8 cellular contexts compared by ENCODE assay signal in genomic region chr9:32571969-32572899, GRCh38. TPM values are rescaled to one million over a fixed set of nuclear protein-coding genes. Genes with fewer than 3 reads are reported as not detected.
DNase-seq lines count a peak whose midpoint lies in the region; ATAC-seq and TF ChIP-seq lines count a peak whose summit lies in the region.

No MANE protein-coding gene starts in this region.

- H3K56ac ChIP-seq in IMR-90 (ENCODE audit: extremely low read depth, insufficient read depth, low read length) = peak overlapping the region; percentile 41

- in situ Hi-C loops in IMR-90 (cut with MboI; ENCODE audit: low sequenced_read_pairs) (no loop called here), transverse colon (cut with MboI; ENCODE audit: low pct_ligation_motif_present in 1 of 4, low pct_unique_long_range_greater_than_20kb in 1 of 4, low sequenced_read_pairs in 3 of 4) (loop anchor here in 1 of 4 donors (10.0 kb wide), 1 partner anchor 187 kb away; the partner anchor contains the start of gene ACO1)

- peaks cover 3% of the 10 kb centered on the region; the same call in 1 of the 2 replicates for H4K20me1 ChIP-seq in IMR-90 (ENCODE audit: insufficient read depth, low read length)

- H3K27ac ChIP-seq in IMR-90 (ENCODE audit: insufficient read depth, low read length) (peak overlapping the region; percentile 78), RWPE1 (peak overlapping the region; percentile 92), gastroesophageal sphincter (peak overlapping the region; percentile 90 to 97 (median 93)), transverse colon (peak overlapping the region; percentile 93 to 96 (median 95))

- H2BK120ac ChIP-seq in IMR-90 (ENCODE audit: low read depth, low read length) = no peak overlapping the region

- no peak overlapping the region for H2BK20ac ChIP-seq in IMR-90 (ENCODE audit: low read depth, low read length)

- H2AK9ac ChIP-seq in IMR-90 (replicated peaks; ENCODE audit: low read depth, low read length, poor library complexity) = no peak overlapping the region

- H3K27me3 ChIP-seq in IMR-90 (ENCODE audit: control insufficient read depth, insufficient read depth, low read length) (no peaks in the 10 kb centered on the region), gastroesophageal sphincter (no peaks in the 10 kb centered on the region), transverse colon (no peaks in the 10 kb centered on the region)

- no peaks in the 10 kb centered on the region for H3K9me1 ChIP-seq in IMR-90 (ENCODE audit: insufficient read depth, low read length)

- peaks cover 8% of the 10 kb centered on the region; the same call in 1 of the 2 replicates for H3K36me3 ChIP-seq in IMR-90 (ENCODE audit: control insufficient read depth, insufficient read depth, low read length)
- H3K36me3 ChIP-seq in gastroesophageal sphincter = peaks cover 0 to 28% of the 10 kb centered on the region in 2 donors
- peaks cover 0 to 6% (median 3%) of the 10 kb centered on the region in 4 donors for H3K36me3 ChIP-seq in transverse colon

- H3K9ac ChIP-seq in IMR-90 (ENCODE audit: low read depth, low read length) = peak overlapping the region; percentile 91

- TF ChIP-seq POLR2A in IMR-90 (IDR thresholded peaks at IDR 0.05; ENCODE audit: low read depth, low read length) (no peak), gastroesophageal sphincter (IDR thresholded peaks at IDR 0.05) (no peak), transverse colon (IDR thresholded peaks at IDR 0.05) (no peak)

- H3K4me2 ChIP-seq in IMR-90 (ENCODE audit: low read depth, low read length) = peak overlapping the region; percentile 91

- H3K23ac ChIP-seq in IMR-90 (ENCODE audit: low read depth, low read length) = no peak overlapping the region

- 0% methylated on average over 2 of the region's 17 CpGs; no CpG with 5 or more reads in 1 of the 2 experiments for WGBS in IMR-90 (ENCODE audit: extremely low coverage in 2 of 2, insufficient read length in 1 of 2), 2 experiments
- 0 to 2% methylated on average over 8 to 17 of the region's 17 CpGs for WGBS in gastroesophageal sphincter (ENCODE audit: low coverage in 1 of 2), 2 donors
- 1% methylated on average over 5 to 17 of the region's 17 CpGs for WGBS in transverse colon (ENCODE audit: low coverage in 1 of 2), 2 donors

- H2AFZ ChIP-seq in IMR-90 (replicated peaks; ENCODE audit: low read length, poor library complexity) = peak overlapping the region; percentile 94

- TF ChIP-seq RAD21 in IMR-90 (IDR thresholded peaks at IDR 0.05; ENCODE audit: low read length) = peak; percentile 74

- H4K91ac ChIP-seq in IMR-90 (ENCODE audit: insufficient read depth, low read depth, low read length) = no peak overlapping the region

- H3K4me3 ChIP-seq in IMR-90 (ENCODE audit: insufficient read depth, low read depth, low read length) = peak overlapping the region; percentile 79
- peak overlapping the region; percentile 91 to 98 for H3K4me3 ChIP-seq in gastroesophageal sphincter
- H3K4me3 ChIP-seq in transverse colon = peak overlapping the region; percentile 61 to 93 (median 80)

- CTCF ChIA-PET in IMR-90 (lab: Yijun Ruan, JAX) (interaction anchor here (0.7 to 11.5 kb wide), 9 partner anchors 10 to 195 kb away, joined by 3 to 189 read pairs (median 6); partner anchors contain the start of genes ACO1, RIGI, SMIM27 and TOPORS), RWPE1 (lab: Yijun Ruan, JAX) (interaction anchor here (0.6 to 2.8 kb wide), 11 partner anchors 9 to 1601 kb away, joined by 3 to 39 read pairs (median 5); partner anchors contain the start of gene ACO1)

- no peak overlapping the region for H3K18ac ChIP-seq in IMR-90 (ENCODE audit: low read depth, low read length)

- TSS peak; percentile 44 for BruUV-seq in IMR-90 (replicated peaks; lab: Mats Ljungman, UMichigan)

- H4K5ac ChIP-seq in IMR-90 (ENCODE audit: low read depth, low read length) = no peak overlapping the region; the same call in 1 of the 2 replicates

- peak; percentile 86 for DNase-seq in Daoy (ENCODE audit: low read depth)
- DNase-seq in IMR-90 = peak; percentile 82
- peak; percentile 94 for DNase-seq in RWPE1 (ENCODE audit: low spot score)
- peak; percentile 75 for DNase-seq in activated naive CD4-positive, alpha-beta T cell treated with Interleukin-2 at 50 U/mL for 16 hours
- peak; percentile 44 for DNase-seq in omental fat pad (ENCODE audit: low spot score)
- DNase-seq in transverse colon = peak; percentile 75

- H3K14ac ChIP-seq in IMR-90 (replicated peaks; ENCODE audit: low read depth, low read length) = no peak overlapping the region

- peak overlapping the region; percentile 82 to 90; a peak in 2 of 4 replicates for H4K8ac ChIP-seq in IMR-90 (ENCODE audit: low read depth in 2 of 2, low read length in 2 of 2)

- H2BK15ac ChIP-seq in IMR-90 (ENCODE audit: low read depth, low read length) = no peak overlapping the region

- no peaks in the 10 kb centered on the region for H3K9me3 ChIP-seq in IMR-90 (ENCODE audit: control insufficient read depth, insufficient read depth, low read length)
- H3K9me3 ChIP-seq in gastroesophageal sphincter = no peaks in the 10 kb centered on the region
- no peaks in the 10 kb centered on the region for H3K9me3 ChIP-seq in transverse colon

- dilution Hi-C loops in IMR-90 (cut with HindIII; ENCODE audit: low sequenced_read_pairs, unreplicated experiment) = loop anchor here (25.0 kb wide), 1 partner anchor 135 kb away; no protein-coding TSS in a partner anchor

- peak overlapping the region; percentile 18 for H2BK5ac ChIP-seq in IMR-90 (ENCODE audit: low read depth, low read length, poor library complexity, severe bottlenecking)

- ATAC-seq in GM21576 (IDR thresholded peaks at IDR 0.05; ENCODE audit: unreplicated experiment) = peak; percentile 95
- peak; percentile 81 for ATAC-seq in IMR-90 (ENCODE audit: low read depth)
- ATAC-seq in gastroesophageal sphincter = peak; percentile 67
- peak; percentile 89 for ATAC-seq in omental fat pad (ENCODE audit: low FRiP score)

- no peak for TF ChIP-seq EP300 in gastroesophageal sphincter (IDR thresholded peaks at IDR 0.05)
- TF ChIP-seq EP300 in transverse colon (IDR thresholded peaks at IDR 0.05; ENCODE audit: low read depth) = no peak

- intact Hi-C loops in IMR-90 (cut with micrococcal nuclease) (loop anchor here (1.0 to 5.0 kb wide), 3 partner anchors 46 to 193 kb away; partner anchors contain the start of gene RIGI), transverse colon (cut with DNase I; ENCODE audit: low total_unique reads) (loop anchor here (2.0 kb wide), 1 partner anchor 187 kb away; the partner anchor contains the start of gene ACO1)

- POLR2A ChIA-PET in IMR-90 (lab: Charles Lee; ENCODE audit: unreplicated experiment) (interaction anchor here (0.6 to 1.0 kb wide), 2 partner anchors 187 to 193 kb away, joined by 4 read pairs; no protein-coding TSS in a partner anchor), RWPE1 (lab: Yijun Ruan, JAX; ENCODE audit: low non-redundant PET) (interaction anchor here (0.5 kb wide), 1 partner anchor 33 kb away, joined by 3 read pairs; no protein-coding TSS in a partner anchor)

- peaks cover 5 to 19% of the 10 kb centered on the region in 2 experiments; a peak in 2 of 4 replicates for H3K79me1 ChIP-seq in IMR-90 (ENCODE audit: low read depth in 1 of 2, low read length in 2 of 2)

- no peak overlapping the region for H3K4ac ChIP-seq in IMR-90 (ENCODE audit: low read depth, low read length)

- peak; percentile 77 for TF ChIP-seq CTCF in IMR-90 (conservative IDR thresholded peaks at IDR 0.05; ENCODE audit: low read depth, low read length)
- peak; percentile 96 for TF ChIP-seq CTCF in RWPE1 (conservative IDR thresholded peaks at IDR 0.05; ENCODE audit: low read depth)
- peak; percentile 10 to 63 (median 57) for TF ChIP-seq CTCF in gastroesophageal sphincter (IDR thresholded peaks at IDR 0.05)
- peak in 1 of 3 donors; percentile 16 for TF ChIP-seq CTCF in omental fat pad (IDR thresholded peaks at IDR 0.05)
- TF ChIP-seq CTCF in transverse colon (IDR thresholded peaks at IDR 0.05) = peak; percentile 61 to 85 (median 68)

- H3K4me1 ChIP-seq in IMR-90 (ENCODE audit: control insufficient read depth, insufficient read depth, low read length) (no peaks in the 10 kb centered on the region), gastroesophageal sphincter (peaks cover 2 to 47% (median 15%) of the 10 kb centered on the region in 3 donors), transverse colon (peaks cover 6 to 18% (median 17%) of the 10 kb centered on the region in 4 donors)

- H2AK5ac ChIP-seq in IMR-90 (ENCODE audit: low read depth, low read length) = no peak overlapping the region

RNA-seq across cellular contexts. Expression of gene NDUFB6, which starts 0.7 kb away (rescaled TPM):
- total RNA-seq in Daoy (2014; rRNA removed; shearing (Covaris generic)) = 185 and 206 TPM in 2 replicates
- total RNA-seq in IMR-90 (2012; rRNA removed) = 24.2 and 77.2 TPM in 2 replicates
- 51.0 and 55.9 TPM in 2 replicates for polyA plus RNA-seq in IMR-90 (2012; rRNA removed)
- polyA plus RNA-seq in IMR-90 (2012; cell fraction: cytosol; rRNA removed) = 36.1 and 36.7 TPM in 2 replicates
- 9.4 and 26.0 TPM in 2 replicates for polyA plus RNA-seq in IMR-90 (2012; cell fraction: nucleus; rRNA removed; ENCODE audit: low replicate concordance)
- 10 to 100 TPM; 47.3 to 71.1 (median 55.9) TPM for total RNA-seq in gastroesophageal sphincter
- 10 to 100 TPM; 26.5 to 44.1 (median 37.4) TPM for total RNA-seq in omental fat pad
- 10 to 100 TPM; 10.5 to 42.7 (median 24.3) TPM for total RNA-seq in transverse colon

RNA-seq across cellular contexts. Expression of gene TOPORS, which starts 19.8 kb away (rescaled TPM):
- total RNA-seq in Daoy (2014; rRNA removed; shearing (Covaris generic)) = 29.9 and 31.2 TPM in 2 replicates
- 27.8 and 41.7 TPM in 2 replicates for total RNA-seq in IMR-90 (2012; rRNA removed)
- 6.3 and 7.4 TPM in 2 replicates for polyA plus RNA-seq in IMR-90 (2012; rRNA removed)
- polyA plus RNA-seq in IMR-90 (2012; cell fraction: cytosol; rRNA removed) = 1.3 and 1.5 TPM in 2 replicates
- 0.98 and 8.6 TPM in 2 replicates for polyA plus RNA-seq in IMR-90 (2012; cell fraction: nucleus; rRNA removed; ENCODE audit: low replicate concordance)
- total RNA-seq in gastroesophageal sphincter = 10 to 100 TPM; 16.5 to 28.5 (median 25.5) TPM
- 10 to 100 TPM; 18.0 to 27.1 (median 24.6) TPM for total RNA-seq in omental fat pad
- 10 to 100 TPM; 14.5 to 26.5 (median 18.4) TPM for total RNA-seq in transverse colon

RNA-seq across cellular contexts. Expression of gene SMIM27, which starts 20.1 kb away (rescaled TPM):
- 4.6 and 11.9 TPM in 2 replicates for total RNA-seq in Daoy (2014; rRNA removed; shearing (Covaris generic))
- total RNA-seq in IMR-90 (2012; rRNA removed) (1.1 and 2.5 TPM in 2 replicates), gastroesophageal sphincter (10 to 100 TPM in 1 of 4 donors, 1 to 10 TPM in 3; 4.0 to 12.5 (median 8.2) TPM), omental fat pad (1 to 10 TPM; 3.7 to 7.3 (median 4.3) TPM), transverse colon (1 to 10 TPM; 2.0 to 7.5 (median 3.8) TPM)
- 3.4 and 5.5 TPM in 2 replicates for polyA plus RNA-seq in IMR-90 (2012; rRNA removed)
- polyA plus RNA-seq in IMR-90 (2012; cell fraction: cytosol; rRNA removed) = 3.6 and 3.7 TPM in 2 replicates
- polyA plus RNA-seq in IMR-90 (2012; cell fraction: nucleus; rRNA removed; ENCODE audit: low replicate concordance) = 1.1 and 2.2 TPM in 2 replicates

RNA-seq across cellular contexts. Expression of gene RIGI, which starts 46.2 kb away (rescaled TPM):
- total RNA-seq in Daoy (2014; rRNA removed; shearing (Covaris generic)) = 23.5 and 24.6 TPM in 2 replicates
- total RNA-seq in IMR-90 (2012; rRNA removed) = 13.6 and 18.1 TPM in 2 replicates
- polyA plus RNA-seq in IMR-90 (2012; rRNA removed) = 3.8 and 4.8 TPM in 2 replicates
- polyA plus RNA-seq in IMR-90 (2012; cell fraction: cytosol; rRNA removed) = 0.74 and 0.94 TPM in 2 replicates
- polyA plus RNA-seq in IMR-90 (2012; cell fraction: nucleus; rRNA removed; ENCODE audit: low replicate concordance) = 0.72 and 7.0 TPM in 2 replicates
- total RNA-seq in gastroesophageal sphincter = 10 to 100 TPM in 1 of 4 donors, 1 to 10 TPM in 3; 6.8 to 14.3 (median 8.3) TPM
- 10 to 100 TPM in 2 of 4 donors, 1 to 10 TPM in 2; 5.8 to 29.5 (median 9.1) TPM for total RNA-seq in omental fat pad
- total RNA-seq in transverse colon = 10 to 100 TPM; 12.7 to 38.9 (median 21.1) TPM

Comparison
In these comparisons a context has a peak if more than half of its experiments do, and no peak if none do; other contexts are left out.
1. Peak in every context shown above with its lines: DNase-seq, ATAC-seq, H3K4me3 ChIP-seq and H3K27ac ChIP-seq.
2. DNase-seq: peak in every context shown above with its lines; median percentile 94 in RWPE1; 86 in Daoy; 82 in IMR-90; 75 in activated naive CD4-positive, alpha-beta T cell treated with Interleukin-2 at 50 U/mL for 16 hours; 75 in transverse colon; 44 in omental fat pad.